In genomic region chr9:92807757-92808725, GRCh38 we compare ENCODE assay signal across 9 cellular contexts. TPM values are rescaled to one million over a fixed set of nuclear protein-coding genes. Genes with fewer than 3 reads are reported as not detected.
DNase-seq lines count a peak whose midpoint lies in the region; ATAC-seq, FAIRE-seq and TF ChIP-seq lines count a peak whose summit lies in the region.
"Had no signal": no experiment of that assay in that cellular context is flagged by ENCODE, and none has a peak within 500 bp of the region (broad histone marks: within the 10 kb centered on the region; RNA-seq: fewer than 3 reads in every experiment).

No MANE protein-coding gene starts in this region.

- no peak overlapping the region for H3K14ac ChIP-seq in H1 (ENCODE audit: insufficient read length)

- H4K20me1 ChIP-seq in H1 (replicated peaks in 1 of 2; ENCODE audit: control insufficient read depth in 1 of 2, insufficient read depth in 2 of 2, low read length in 2 of 2), result peaks cover 0 to 12% of the 10 kb centered on the region in 2 experiments

- peak overlapping the region; percentile 80 to 98 for H3K4me2 ChIP-seq in H1 (ENCODE audit: insufficient read depth in 1 of 2, low read depth in 2 of 2, low read length in 2 of 2)

- no peak overlapping the region for H3K27ac ChIP-seq in H1 (ENCODE audit: low read depth, low read length)

- no peaks in the 10 kb centered on the region for H3K9me3 ChIP-seq in H1 (ENCODE audit: insufficient read depth in 2 of 2, low read depth in 1 of 2, low read length in 1 of 2)

- peaks cover 0 to 10% (median 5%) of the 10 kb centered on the region in 4 experiments; a peak in 5 of 7 replicates for H3K4me1 ChIP-seq in H1 (replicated peaks in 1 of 4; ENCODE audit: control insufficient read depth in 3 of 4, insufficient read depth in 4 of 4, low read length in 3 of 4)

- no peaks in the 10 kb centered on the region for H3K36me3 Mint-ChIP-seq in T-cell

- H3K27me3 Mint-ChIP-seq in T-cell, result peaks cover 43 to 46% of the 10 kb centered on the region in 2 donors

- no peak overlapping the region for H3K18ac ChIP-seq in H1 (ENCODE audit: extremely low read depth, low read length)

- no peak overlapping the region for H2BK12ac ChIP-seq in H1 (ENCODE audit: low read depth, low read length)

- TF ChIP-seq CTCF in H1 (IDR thresholded peaks at IDR 0.05; ENCODE audit: control extremely low read depth in 1 of 3, insufficient read depth in 1 of 3, low read depth in 1 of 3, low read length in 3 of 3), result no peak

- H2BK15ac ChIP-seq in H1 (ENCODE audit: low read length), result no peak overlapping the region

- peaks cover 33% of the 10 kb centered on the region for H3K23me2 ChIP-seq in H1 (ENCODE audit: low read depth, low read length)

- H4K5ac ChIP-seq in H1 (ENCODE audit: insufficient read length, low read depth, low read length), result no peak overlapping the region

- no peak overlapping the region for H3K27ac Mint-ChIP-seq in T-cell

- no peaks in the 10 kb centered on the region for H3K9me3 Mint-ChIP-seq in T-cell

- WGBS in H1 (ENCODE audit: extremely low coverage in 1 of 2, insufficient coverage in 1 of 2, insufficient read length in 1 of 2, insufficient replicate concordance in 2 of 2, low coverage in 1 of 2, low lambda C conversion rate in 2 of 2, missing lambda C conversion rate in 1 of 2), 2 experiments, result 21% methylated on average over 36 of the region's 76 CpGs; no CpG with 5 or more reads in 1 of the 2 experiments

- H3K4me1 Mint-ChIP-seq in T-cell, result peaks cover 14 to 22% (median 17%) of the 10 kb centered on the region in 3 donors

- H2AK5ac ChIP-seq in H1 (ENCODE audit: low read depth, low read length), result no peak overlapping the region

- CTCF ChIA-PET in T-cell (lab: Charles Lee), result interaction anchor here in 1 of 2 donors (1.5 kb wide), 1 partner anchor 17 kb away, joined by 3 read pairs; no protein-coding TSS in a partner anchor
- CTCF ChIA-PET in H1 (lab: Charles Lee; ENCODE audit: partially characterized antibody), result interaction anchor here (0.5 to 2.8 kb wide), 16 partner anchors 9 to 220 kb away, joined by 3 to 12 read pairs (median 3); partner anchors contain the start of gene BICD2

- no peaks in the 10 kb centered on the region for H3K79me1 ChIP-seq in H1 (ENCODE audit: low read depth, low read length)

- no peak for TF ChIP-seq RAD21 in H1 (IDR thresholded peaks at IDR 0.05 in 1 of 2, conservative IDR thresholded peaks at IDR 0.05 in 1 of 2; ENCODE audit: low read depth in 2 of 2, low read length in 2 of 2)

- H3K4ac ChIP-seq in H1 (replicated peaks; ENCODE audit: insufficient read length, low read depth, low read length), result no peak overlapping the region

- H2BK20ac ChIP-seq in H1 (ENCODE audit: low read length), result no peak overlapping the region

- H3K23ac ChIP-seq in H1 (ENCODE audit: insufficient read length), result no peak overlapping the region

- POLR2A ChIA-PET in T-cell (lab: Charles Lee), result interaction anchor here in 1 of 2 donors (0.6 kb wide), 1 partner anchor 11 kb away, joined by 3 read pairs; no protein-coding TSS in a partner anchor
- POLR2A ChIA-PET in H1 (lab: Charles Lee; ENCODE audit: partially characterized antibody), result interaction anchor here (1.0 to 1.5 kb wide), 2 partner anchors 9 to 72 kb away, joined by 3 to 4 read pairs; no protein-coding TSS in a partner anchor

- ATAC-seq in T-cell (replicated peaks in 1 of 4) (peak; percentile 53 to 71 (median 58)), GM21447 (IDR thresholded peaks at IDR 0.05; ENCODE audit: unreplicated experiment) (no peak), GM19324 (IDR thresholded peaks at IDR 0.05; ENCODE audit: low FRiP score, unreplicated experiment) (no peak), HG03442 (IDR thresholded peaks at IDR 0.05; ENCODE audit: unreplicated experiment) (no peak)

- peaks cover 32 to 60% (median 55%) of the 10 kb centered on the region in 4 experiments for H3K27me3 ChIP-seq in H1 (replicated peaks in 1 of 4; ENCODE audit: control insufficient read depth in 3 of 4, extremely low read depth in 1 of 4, insufficient read depth in 3 of 4, low read length in 3 of 4)

- H3K9ac ChIP-seq in H1 (replicated peaks in 1 of 4; ENCODE audit: extremely low read depth in 1 of 4, low read depth in 3 of 4, low read length in 3 of 4), result no peak overlapping the region

- H4K8ac ChIP-seq in H1 (ENCODE audit: extremely low read depth, insufficient read depth, low read length), result no peak overlapping the region

- H4K91ac ChIP-seq in H1 (replicated peaks; ENCODE audit: insufficient read length, low read length), result no peak overlapping the region

- TF ChIP-seq POLR2A in H1 (IDR thresholded peaks at IDR 0.05; ENCODE audit: control extremely low read depth in 1 of 2, low read depth in 2 of 2, low read length in 2 of 2), result no peak

- no peaks in the 10 kb centered on the region for H3K79me2 ChIP-seq in H1 (ENCODE audit: control insufficient read depth in 1 of 2, insufficient read depth in 2 of 2, low read length in 2 of 2)

- no peak for TF ChIP-seq EP300 in H1 (IDR thresholded peaks at IDR 0.05; ENCODE audit: borderline replicate concordance in 1 of 2, low read depth in 2 of 2, low read length in 2 of 2)

- DNase-seq in DMS153 (lab: John Stamatoyannopoulos, UW), result peak; percentile 12
- DNase-seq in DMS153 treated with DMSO at 0.1 percent for 48 hours (lab: John Stamatoyannopoulos, UW; ENCODE audit: unreplicated experiment), result no peak
- peak in 24 of 34 experiments; percentile 7 to 49 (median 24) for DNase-seq in T-cell
- DNase-seq in H1 (ENCODE audit: low read depth in 1 of 2, low spot score in 2 of 2), result peak in 1 of 2 experiments; percentile 60
- DNase-seq in stimulated activated CD4-positive, alpha-beta T cell treated with anti-CD3 and anti-CD28 coated beads, Interleukin-15, amount 100 ng/mL, for 24 hours, result peak; percentile 51

- no peak for FAIRE-seq in H1 (lab: Jason Lieb, UNC)
- FAIRE-seq: A204.1 had no signal

- no peak overlapping the region for H3K56ac ChIP-seq in H1 (replicated peaks; ENCODE audit: insufficient read length, low read depth, low read length)

- H3K36me3 ChIP-seq in H1 (ENCODE audit: control insufficient read depth in 2 of 4, insufficient read depth in 4 of 4, low read length in 3 of 4), result no peaks in the 10 kb centered on the region

- H3K4me3 ChIP-seq in H1 (ENCODE audit: extremely low read depth in 1 of 4, insufficient read depth in 2 of 4, low read depth in 3 of 4, low read length in 4 of 4), result peak overlapping the region; percentile 6 to 63 (median 44); a peak in 7 of 8 replicates

- no peak overlapping the region for H2BK5ac ChIP-seq in H1 (ENCODE audit: low read depth, low read length)

- H2AFZ ChIP-seq in H1 (ENCODE audit: low read length), result no peak overlapping the region

- H2BK120ac ChIP-seq in H1 (replicated peaks; ENCODE audit: low read depth, low read length), result no peak overlapping the region

- H3K4me3 Mint-ChIP-seq in T-cell, result peak overlapping the region; percentile 75 to 89 (median 80)

TF ChIP-seq in H1, 55 proteins besides CTCF, POLR2A, EP300 and RAD21:
- TF ChIP-seq RBBP5 (IDR thresholded peaks at IDR 0.05; ENCODE audit: borderline replicate concordance, low read depth, low read length) (0 out of 2 replicates have a peak, but pooled peaks have one; percentile 45), SRF (IDR thresholded peaks at IDR 0.05; ENCODE audit: low read depth, low read length) (peak; percentile 9; the same call in 1 of the 2 replicates), SUZ12 (IDR thresholded peaks at IDR 0.05; ENCODE audit: low read length) (peak; percentile 40; the same call in 1 of the 2 replicates), KDM4A (IDR thresholded peaks at IDR 0.05; ENCODE audit: low read depth, low read length, severe bottlenecking) (peak; percentile 9), CHD1 (IDR thresholded peaks at IDR 0.05; ENCODE audit: low read depth, low read length) (no peak), CTBP2 (IDR thresholded peaks at IDR 0.05; ENCODE audit: borderline replicate concordance, insufficient read depth, insufficient read length, low read length) (no peak), EZH2 (IDR thresholded peaks at IDR 0.05; ENCODE audit: low read depth, low read length, severe bottlenecking) (peak; percentile 84)
- TF ChIP-seq, protein P1, sequence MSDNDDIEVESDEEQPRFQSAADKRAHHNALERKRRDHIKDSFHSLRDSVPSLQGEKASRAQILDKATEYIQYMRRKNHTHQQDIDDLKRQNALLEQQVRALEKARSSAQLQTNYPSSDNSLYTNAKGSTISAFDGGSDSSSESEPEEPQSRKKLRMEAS (IDR thresholded peaks at IDR 0.05), result peak; percentile 7; the same call in 1 of the 2 replicates

RNA-seq across cellular contexts. Expression of gene BICD2, which starts 43.4 kb away (rescaled TPM):
- 10 to 100 TPM; 24.1 to 36.6 (median 30.6) TPM for total RNA-seq in T-cell
- total RNA-seq in H1 (2021; fragmentation: NEBNext Ultra II Directional; extraction: Animal tissue kit (Norgen Biotek cat#: 25700)), result 22.8 and 22.9 TPM in 2 replicates
- 6.6 and 9.7 TPM in 2 replicates for polyA plus RNA-seq in H1 (2011; rRNA removed)
- polyA plus RNA-seq in H1 (2011; cell fraction: cytosol; rRNA removed), result 6.7 TPM
- polyA plus RNA-seq in H1 (2011; cell fraction: nucleus; rRNA removed), result 9.6 TPM
- polyA plus RNA-seq in H1 (2012, experiment 1 of 2), result 11.7 to 13.9 TPM (median 12.5 TPM) in 4 replicates
- polyA plus RNA-seq in H1 (2012, experiment 2 of 2), result 4.3 TPM
- polyA plus RNA-seq in H1 (2013, experiment 1 of 2), result 12.0 TPM
- polyA plus RNA-seq in H1 (2013, experiment 2 of 2), result 12.8 TPM
- 12.8 and 13.2 TPM in 2 replicates for polyA minus RNA-seq in H1 (2011; rRNA and poly(A)+ RNA removed)
- 10.7 TPM for polyA minus RNA-seq in H1 (2011; cell fraction: cytosol; rRNA and poly(A)+ RNA removed)
- polyA minus RNA-seq in H1 (2011; cell fraction: nucleus; rRNA and poly(A)+ RNA removed), result 14.0 TPM

Comparison
In these comparisons a context has a peak if more than half of its experiments do, and no peak if none do; other contexts are left out.
1. ATAC-seq: peak in T-cell (4 of 4); none in GM21447 (single experiment), GM19324 (single experiment) and HG03442 (single experiment).